In genomic region chr15:80641384-80641783, GRCh38 we compare ENCODE assay signal across 20 cellular contexts. TPM values are rescaled to one million over a fixed set of nuclear protein-coding genes. Genes with fewer than 3 reads are reported as not detected.
DNase-seq lines count a peak whose midpoint lies in the region; ATAC-seq, FAIRE-seq and TF ChIP-seq lines count a peak whose summit lies in the region.
"Had no signal": no experiment of that assay in that cellular context is flagged by ENCODE, and none has a peak within 500 bp of the region (broad histone marks: within the 10 kb centered on the region; RNA-seq: fewer than 3 reads in every experiment).

No MANE protein-coding gene starts in this region.

- no peak overlapping the region for H3K4me3 Mint-ChIP-seq in osteocyte (ENCODE audit: unreplicated experiment)
- H3K4me3 Mint-ChIP-seq in stimulated activated naive B cell treated with anti-CD40 and anti-IgM and Interleukin-4, amounts not matched to agents 10 μg/mL and 1 μg/mL and 100 μg/mL, for 72 hours: no peak overlapping the region
- H3K4me3 Mint-ChIP-seq: CD4-positive, alpha-beta T cell; GM23338; HFFc6 had no signal

- peaks cover 8% of the 10 kb centered on the region for H3K9me3 Mint-ChIP-seq in osteocyte (ENCODE audit: unreplicated experiment)
- peaks cover 6 to 12% of the 10 kb centered on the region in 2 donors for H3K9me3 Mint-ChIP-seq in stimulated activated naive B cell treated with anti-CD40 and anti-IgM and Interleukin-4, amounts not matched to agents 10 μg/mL and 1 μg/mL and 100 μg/mL, for 72 hours
- H3K9me3 Mint-ChIP-seq: CD4-positive, alpha-beta T cell had no signal

- no peak overlapping the region for H3K4me3 ChIP-seq in HFF-Myc (replicated peaks; ENCODE audit: low read depth, low read length)
- H3K4me3 ChIP-seq: A549, GM23338 had no signal

- TF ChIP-seq CTCF in HFF-Myc (IDR thresholded peaks at IDR 0.05; ENCODE audit: low read depth, low read length, missing control alignments) (no peak), osteocyte (IDR thresholded peaks at IDR 0.05) (no peak)

- peak; percentile 30 for DNase-seq in AG08395 (ENCODE audit: low spot score)
- peak; percentile 12 for DNase-seq in HFF-Myc (ENCODE audit: extremely low read depth, low read depth)
- peak; percentile 88 for DNase-seq in fibroblast of gingiva (ENCODE audit: low read depth)
- peak; percentile 23 for DNase-seq in osteocyte (ENCODE audit: extremely low spot score, unreplicated experiment)
- DNase-seq in stimulated activated naive B cell treated with anti-CD40 and anti-IgM and Interleukin-4, amounts not matched to agents 10 μg/mL and 1 μg/mL and 100 μg/mL, for 72 hours: no peak
- no peak for DNase-seq in head of caudate nucleus
- DNase-seq in NOMO-1 treated with dmso at 0.1 percent for 144 hours (lab: John Stamatoyannopoulos, UW; ENCODE audit: unreplicated experiment): no peak
- DNase-seq in urothelium cell line (ENCODE audit: low spot score): no peak
- DNase-seq: BE2C; Caco-2; CD4-positive, alpha-beta T cell; HCEC 1CT; HFFc6 had no signal

- FAIRE-seq in urothelium cell line (lab: Jason Lieb, UNC): no peak
- FAIRE-seq: A549, D721Med, G401.6, GM12891, GM18507, H54 had no signal

- intact Hi-C loops in head of caudate nucleus (cut with DNase I): no loop called here

- H3K36me3 Mint-ChIP-seq in osteocyte (ENCODE audit: unreplicated experiment): peaks cover 3% of the 10 kb centered on the region
- H3K36me3 Mint-ChIP-seq in stimulated activated naive B cell treated with anti-CD40 and anti-IgM and Interleukin-4, amounts not matched to agents 10 μg/mL and 1 μg/mL and 100 μg/mL, for 72 hours: no peaks in the 10 kb centered on the region

- no peaks in the 10 kb centered on the region for H3K4me1 Mint-ChIP-seq in osteocyte (ENCODE audit: unreplicated experiment)
- no peaks in the 10 kb centered on the region for H3K4me1 Mint-ChIP-seq in stimulated activated naive B cell treated with anti-CD40 and anti-IgM and Interleukin-4, amounts not matched to agents 10 μg/mL and 1 μg/mL and 100 μg/mL, for 72 hours
- H3K4me1 Mint-ChIP-seq: GM23338 had no signal

- no peak overlapping the region for H3K27ac Mint-ChIP-seq in osteocyte (ENCODE audit: unreplicated experiment)
- H3K27ac Mint-ChIP-seq in stimulated activated naive B cell treated with anti-CD40 and anti-IgM and Interleukin-4, amounts not matched to agents 10 μg/mL and 1 μg/mL and 100 μg/mL, for 72 hours: no peak overlapping the region
- H3K27ac Mint-ChIP-seq: CD4-positive, alpha-beta T cell; GM23338; HFFc6 had no signal

- ATAC-seq in stimulated activated naive B cell treated with anti-CD40 and anti-IgM and Interleukin-4, amounts not matched to agents 10 μg/mL and 1 μg/mL and 100 μg/mL, for 72 hours (replicated peaks): no peak
- ATAC-seq: A549, GM23338 had no signal

- H3K27me3 Mint-ChIP-seq in osteocyte (ENCODE audit: unreplicated experiment): no peaks in the 10 kb centered on the region
- H3K27me3 Mint-ChIP-seq in stimulated activated naive B cell treated with anti-CD40 and anti-IgM and Interleukin-4, amounts not matched to agents 10 μg/mL and 1 μg/mL and 100 μg/mL, for 72 hours: peaks cover 5 to 8% of the 10 kb centered on the region in 2 donors

RNA-seq across cellular contexts. Expression of gene ABHD17C, which starts 53.7 kb away (rescaled TPM):
- total RNA-seq in osteocyte: 14.4 and 17.7 TPM in 2 replicates

Comparison
In these comparisons a context has a peak if more than half of its experiments do, and no peak if none do; other contexts are left out.
1. DNase-seq: peak in AG08395 (single experiment), HFF-Myc (single experiment), fibroblast of gingiva (single experiment) and osteocyte (single experiment); none in stimulated activated naive B cell treated with anti-CD40 and anti-IgM and Interleukin-4, amounts not matched to agents 10 μg/mL and 1 μg/mL and 100 μg/mL, for 72 hours (single experiment), head of caudate nucleus (0 of 42), NOMO-1 treated with dmso at 0.1 percent for 144 hours (single experiment) and urothelium cell line (single experiment).